In the genomic region with DNA sequence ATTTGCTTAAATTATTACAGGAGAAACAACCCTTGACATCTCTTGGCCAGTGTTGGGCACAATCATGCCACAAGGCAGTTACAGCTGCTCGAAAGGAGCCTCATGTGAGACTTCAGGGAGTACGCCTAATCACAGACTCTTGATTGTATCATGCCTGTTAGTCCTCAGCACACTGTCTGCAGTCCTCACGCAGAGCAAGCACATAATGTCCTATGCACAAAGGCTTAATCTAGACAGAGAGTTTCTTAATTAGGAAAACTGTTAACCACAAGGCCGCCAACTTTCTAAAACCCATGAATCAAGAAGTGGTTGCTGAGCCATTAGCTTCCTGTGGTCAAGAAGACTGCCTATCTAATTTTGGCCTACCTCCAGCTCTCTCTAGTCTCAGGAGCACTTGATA, we compare ENCODE assay signal across 13 cellular contexts.
DNase-seq lines count a peak whose midpoint lies in the region; ATAC-seq, FAIRE-seq and TF ChIP-seq lines count a peak whose summit lies in the region.
"Had no signal": no experiment of that assay in that cellular context is flagged by ENCODE, and none has a peak within 500 bp of the region (broad histone marks: within the 10 kb centered on the region; RNA-seq: fewer than 3 reads in every experiment).

No MANE protein-coding gene starts in this region.

- H3K9ac ChIP-seq in MM.1S (ENCODE audit: low read length) (no peak overlapping the region), astrocyte (ENCODE audit: low read length) (peak overlapping the region; percentile 50)
- H3K9ac ChIP-seq: parathyroid adenoma had no signal

- H3K4me1 Mint-ChIP-seq in astrocyte (ENCODE audit: low read depth, unreplicated experiment) = peaks cover 18% of the 10 kb centered on the region
- H3K4me1 Mint-ChIP-seq: activated naive CD4-positive, alpha-beta T cell treated with anti-CD3 and anti-CD28 coated beads, Interleukin-2, amount 10 ng/mL, durations not matched to agents 7 days and 5 days had no signal

- H3K9me2 ChIP-seq in MM.1S (replicated peaks; ENCODE audit: insufficient read depth, low read length) = no peaks in the 10 kb centered on the region

- H3K27ac Mint-ChIP-seq in astrocyte (ENCODE audit: unreplicated experiment) = peak overlapping the region; percentile 91
- H3K27ac Mint-ChIP-seq: activated naive CD4-positive, alpha-beta T cell treated with anti-CD3 and anti-CD28 coated beads, Interleukin-2, amount 10 ng/mL, durations not matched to agents 7 days and 5 days; T-helper 2 cell treated with Interferon-gamma antibody and Interleukin-4, amounts not matched to agents 5 μg/mL and 100 μg/mL, for 36 hours had no signal

- no peak overlapping the region for H3K4me3 ChIP-seq in MM.1S (ENCODE audit: low read length)
- H3K4me3 ChIP-seq in astrocyte (ENCODE audit: insufficient read depth, low read depth, low read length) = no peak overlapping the region

- H4K20me1 ChIP-seq in MM.1S (ENCODE audit: insufficient read depth, low read length) (no peaks in the 10 kb centered on the region), astrocyte (ENCODE audit: insufficient read depth, low read length) (no peaks in the 10 kb centered on the region)

- H3F3A ChIP-seq in MM.1S (ENCODE audit: insufficient read depth, low read length) = 0 out of 2 replicates have a peak, but pooled peaks cover 7% of the 10 kb centered on the region

- H3K9me3 ChIP-seq in MM.1S (replicated peaks; ENCODE audit: insufficient read depth, low read length) = no peaks in the 10 kb centered on the region
- no peaks in the 10 kb centered on the region for H3K9me3 ChIP-seq in astrocyte (ENCODE audit: insufficient read depth, low read depth, low read length)

- H3K4me2 ChIP-seq in MM.1S (ENCODE audit: low read depth, low read length) = peak overlapping the region; percentile 32
- peak overlapping the region; percentile 2 for H3K4me2 ChIP-seq in astrocyte (ENCODE audit: low read length)

- H2AFZ ChIP-seq in MM.1S (ENCODE audit: low read length) = no peak overlapping the region
- H2AFZ ChIP-seq in astrocyte (ENCODE audit: low read depth, low read length) = no peak overlapping the region
- H2AFZ ChIP-seq: parathyroid adenoma had no signal

- H3K4me1 ChIP-seq in MM.1S (ENCODE audit: low read length) (peaks cover 28% of the 10 kb centered on the region), astrocyte (ENCODE audit: insufficient read depth, low read length) (peaks cover 16% of the 10 kb centered on the region)
- H3K4me1 ChIP-seq: parathyroid adenoma had no signal

- H3K27me3 ChIP-seq in MM.1S (replicated peaks; ENCODE audit: insufficient read depth, low read length) (peaks cover 26% of the 10 kb centered on the region; the same call in 1 of the 2 replicates), astrocyte (ENCODE audit: insufficient read depth, low read length) (no peaks in the 10 kb centered on the region)

- DNase-seq in GDM1 (lab: John Stamatoyannopoulos, UW) (peak; percentile 38), MM.1S (peak; percentile 96), astrocyte (ENCODE audit: low read depth) (no peak), myocyte (ENCODE audit: low read depth) (peak; percentile 89), NCI-H748 treated with DMSO at 0.1 percent for 48 hours (lab: John Stamatoyannopoulos, UW) (no peak), NCI-H1417 (lab: John Stamatoyannopoulos, UW) (no peak), NCI-H510A treated with DMSO at 0.1 percent for 48 hours (lab: John Stamatoyannopoulos, UW) (no peak)
- DNase-seq: activated naive CD4-positive, alpha-beta T cell treated with anti-CD3 and anti-CD28 coated beads, Interleukin-2, amount 10 ng/mL, durations not matched to agents 7 days and 5 days; central memory CD4-positive, alpha-beta T cell had no signal

- no peaks in the 10 kb centered on the region for H3K36me3 ChIP-seq in MM.1S (replicated peaks; ENCODE audit: insufficient read depth, low read length)
- H3K36me3 ChIP-seq in astrocyte (ENCODE audit: insufficient read depth, low read length) = no peaks in the 10 kb centered on the region

- H3K27ac ChIP-seq in MM.1S (ENCODE audit: low read length) = no peak overlapping the region
- H3K27ac ChIP-seq in astrocyte (ENCODE audit: low read depth, low read length) = peak overlapping the region; percentile 91
- H3K27ac ChIP-seq: parathyroid adenoma had no signal

- no peak for FAIRE-seq in astrocyte (lab: Jason Lieb, UNC)

- no peak overlapping the region for H3K4me3 Mint-ChIP-seq in astrocyte (ENCODE audit: unreplicated experiment)
- H3K4me3 Mint-ChIP-seq: activated naive CD4-positive, alpha-beta T cell treated with anti-CD3 and anti-CD28 coated beads, Interleukin-2, amount 10 ng/mL, durations not matched to agents 7 days and 5 days; T-helper 2 cell treated with Interferon-gamma antibody and Interleukin-4, amounts not matched to agents 5 μg/mL and 100 μg/mL, for 36 hours had no signal

- TF ChIP-seq CTCF in MM.1S (IDR thresholded peaks at IDR 0.05; ENCODE audit: low read length) = no peak
- TF ChIP-seq CTCF in astrocyte (IDR thresholded peaks at IDR 0.05; ENCODE audit: insufficient read depth, low read depth, low read length) = no peak

- H3K36me3 Mint-ChIP-seq in astrocyte (ENCODE audit: low read depth, unreplicated experiment) = no peaks in the 10 kb centered on the region
- H3K36me3 Mint-ChIP-seq: activated naive CD4-positive, alpha-beta T cell treated with anti-CD3 and anti-CD28 coated beads, Interleukin-2, amount 10 ng/mL, durations not matched to agents 7 days and 5 days had no signal

- no peaks in the 10 kb centered on the region for H3K27me3 Mint-ChIP-seq in astrocyte (ENCODE audit: low read depth, unreplicated experiment)
- H3K27me3 Mint-ChIP-seq: activated naive CD4-positive, alpha-beta T cell treated with anti-CD3 and anti-CD28 coated beads, Interleukin-2, amount 10 ng/mL, durations not matched to agents 7 days and 5 days had no signal

- no peak for ATAC-seq in GM19455 (IDR thresholded peaks at IDR 0.05; ENCODE audit: unreplicated experiment)
- ATAC-seq: esophagus mucosa had no signal

- H3K79me2 ChIP-seq in MM.1S (ENCODE audit: low read length) = no peaks in the 10 kb centered on the region
- H3K79me2 ChIP-seq in astrocyte (ENCODE audit: insufficient read depth, low read length) = no peaks in the 10 kb centered on the region
- H3K79me2 ChIP-seq: parathyroid adenoma had no signal

- peaks cover 1% of the 10 kb centered on the region for H3K9me3 Mint-ChIP-seq in astrocyte (ENCODE audit: unreplicated experiment)
- H3K9me3 Mint-ChIP-seq: activated naive CD4-positive, alpha-beta T cell treated with anti-CD3 and anti-CD28 coated beads, Interleukin-2, amount 10 ng/mL, durations not matched to agents 7 days and 5 days; T-helper 2 cell treated with Interferon-gamma antibody and Interleukin-4, amounts not matched to agents 5 μg/mL and 100 μg/mL, for 36 hours had no signal

Comparison
In these comparisons a context has a peak if more than half of its experiments do, and no peak if none do; other contexts are left out.
1. DNase-seq: peak in GDM1 (single experiment), MM.1S (single experiment) and myocyte (single experiment); none in astrocyte (single experiment), NCI-H748 treated with DMSO at 0.1 percent for 48 hours (single experiment), NCI-H1417 (0 of 3) and NCI-H510A treated with DMSO at 0.1 percent for 48 hours (single experiment).